ENCODE assay signal across 8 cellular contexts in the genomic region with DNA sequence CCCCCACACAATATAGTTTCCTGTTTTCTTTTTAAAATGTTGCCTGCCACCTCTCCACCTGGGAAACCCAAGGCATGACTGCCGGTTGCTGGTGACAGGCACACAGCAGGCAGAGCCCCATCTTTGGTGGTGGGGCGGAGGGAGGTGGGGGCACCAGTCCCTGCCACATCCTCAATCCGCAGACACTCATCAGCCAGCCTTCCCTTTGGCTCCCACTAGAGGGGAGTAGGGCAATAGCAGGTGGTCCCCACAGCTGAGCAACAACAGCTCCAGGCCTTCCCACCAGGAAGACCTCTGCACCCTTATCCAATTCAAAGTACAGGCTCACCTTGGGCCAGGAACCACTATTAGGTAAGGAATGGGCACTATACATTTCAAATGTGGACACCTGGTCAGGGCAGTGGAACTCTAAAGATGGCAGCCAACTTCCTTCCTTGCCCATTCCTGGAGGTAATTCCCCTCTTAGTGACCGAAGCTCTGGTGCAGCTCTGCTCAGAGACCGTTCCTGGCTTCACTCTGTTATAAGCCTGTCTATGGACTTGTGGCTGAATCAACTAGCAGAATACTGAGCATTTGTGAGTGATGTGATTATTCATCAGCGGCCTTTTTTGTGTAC. TPM values are rescaled to one million over a fixed set of nuclear protein-coding genes. Genes with fewer than 3 reads are reported as not detected.
A peak's percentile ranks its signal among the peaks of the same experiment; 100 is the strongest.
DNase-seq lines count a peak whose midpoint lies in the region; ATAC-seq and TF ChIP-seq lines count a peak whose summit lies in the region.

No MANE protein-coding gene starts in this region.

- peaks cover 33 to 47% of the 10 kb centered on the region in 2 donors for H3K36me3 ChIP-seq in ascending aorta

- H3K4me3 ChIP-seq in NB4 (ENCODE audit: low read depth, low read length) (no peak overlapping the region), ascending aorta (no peak overlapping the region)

- no peak for TF ChIP-seq POLR2A in NB4 (IDR thresholded peaks at IDR 0.05; ENCODE audit: extremely low read depth, insufficient read length)

- H3K9me3 ChIP-seq in ascending aorta = no peaks in the 10 kb centered on the region

- no peaks in the 10 kb centered on the region for H3K4me1 ChIP-seq in ascending aorta

- DNase-seq in Right ventricle myocardium inferior (ENCODE audit: missing footprints) (no peak), cardiac septum (ENCODE audit: low spot score) (no peak), NB4 (ENCODE audit: low read depth) (peak; percentile 51), ascending aorta (ENCODE audit: low spot score in 2 of 2) (no peak), iPS-NIHi7 (ENCODE audit: extremely low spot score) (peak; percentile 86), superior temporal gyrus (ENCODE audit: extremely low spot score) (peak; percentile 65), GM19240 (ENCODE audit: insufficient read length, low spot score) (no peak)

- no peak overlapping the region for H3K27ac ChIP-seq in ascending aorta

- TF ChIP-seq CTCF in NB4 (IDR thresholded peaks at IDR 0.05; ENCODE audit: low read depth, low read length) (peak; percentile 90), ascending aorta (IDR thresholded peaks at IDR 0.05) (peak; percentile 23 to 49 (median 30))

- intact Hi-C loops in Right ventricle myocardium inferior (cut with DNase I) = no loop called here
- intact Hi-C loops in cardiac septum (cut with DNase I) = loop anchor here (2.0 kb wide), 1 partner anchor 20 kb away; a partner anchor contains a TSS
- intact Hi-C loops in ascending aorta (cut with DNase I) = no loop called here

- H3K27me3 ChIP-seq in ascending aorta = no peaks in the 10 kb centered on the region

- ATAC-seq in Right ventricle myocardium inferior (peak; percentile 39), HG02884 (IDR thresholded peaks at IDR 0.05; ENCODE audit: unreplicated experiment) (no peak)

RNA-seq across cellular contexts. Expression of a gene that starts 13.9 kb away (rescaled TPM):
- total RNA-seq in Right ventricle myocardium inferior (15.9 TPM), cardiac septum (11.3 TPM), ascending aorta (7.6 TPM)

RNA-seq across cellular contexts. Expression of a gene that starts 14.1 kb away (rescaled TPM):
- total RNA-seq in Right ventricle myocardium inferior = 47.4 TPM
- 47.2 TPM for total RNA-seq in cardiac septum
- 70.9 TPM for total RNA-seq in ascending aorta

RNA-seq across cellular contexts. Expression of a gene that starts 19.8 kb away (rescaled TPM):
- 11.4 TPM for total RNA-seq in Right ventricle myocardium inferior
- total RNA-seq in cardiac septum = 1.7 TPM
- total RNA-seq in ascending aorta = not detected

Comparison
In these comparisons a context has a peak if more than half of its experiments do, and no peak if none do; other contexts are left out.
1. DNase-seq: peak in NB4 (single experiment), iPS-NIHi7 (single experiment) and superior temporal gyrus (single experiment); none in Right ventricle myocardium inferior (single experiment), cardiac septum (single experiment), ascending aorta (0 of 2) and GM19240 (single experiment).